20 cellular contexts compared by ENCODE assay signal in genomic region chr17:12068946-12069345, GRCh38.
"Had no signal": no experiment of that assay in that cellular context is flagged by ENCODE, and none has a peak within 500 bp of the region (broad histone marks: within the 10 kb centered on the region; RNA-seq: fewer than 3 reads in every experiment).

No MANE protein-coding gene starts in this region.

- H3K27ac ChIP-seq: colonic mucosa, gastroesophageal sphincter, lower lobe of right lung, neural progenitor cell, sigmoid colon, spleen, tibial nerve, VCaP had no signal

- H3K9ac ChIP-seq: neural progenitor cell had no signal

- H3K4me2 ChIP-seq: neural progenitor cell had no signal

- H3K4me3 ChIP-seq: colonic mucosa, gastroesophageal sphincter, lower lobe of right lung, neural progenitor cell, sigmoid colon, spleen, tibial nerve had no signal

- DNase-seq: activated CD4-positive, alpha-beta T cell treated with anti-CD3 and anti-CD28 coated beads, Interleukin-2, amount 10 ng/mL, durations not matched to agents 24 days and 14 days; activated CD8-positive, alpha-beta memory T cell treated with anti-CD3 and anti-CD28 coated beads, Interleukin-2, amount 10 ng/mL, durations not matched to agents 7 days and 5 days; activated CD8-positive, alpha-beta T cell treated with anti-CD3 and anti-CD28 coated beads for 36 hours; activated gamma-delta T cell; activated naive CD4-positive, alpha-beta T cell treated with anti-CD3 and anti-CD28 coated beads, Interleukin-2, amount 50 U/mL, for 16 hours; activated naive CD8-positive, alpha-beta T cell treated with anti-CD3 and anti-CD28 coated beads, Interleukin-2, amount 50 U/mL, for 24 hours; activated T-cell treated with anti-CD3 and anti-CD28 coated beads for 4 hours; colonic mucosa; endodermal cell; lower lobe of right lung; naive thymus-derived CD4-positive, alpha-beta T cell; retina; sigmoid colon; spleen; stimulated activated CD4-positive, alpha-beta T cell treated with anti-CD3 and anti-CD28 coated beads, Interleukin-4, amount 100 ng/mL, for 1 hour; stimulated activated naive CD4-positive, alpha-beta T cell treated with Interleukin-2 at 50 U/mL for 16 hours had no signal

- H3K9me3 ChIP-seq: colonic mucosa, gastroesophageal sphincter, lower lobe of right lung, sigmoid colon, tibial nerve had no signal

- H3K4me1 ChIP-seq: colonic mucosa, gastroesophageal sphincter, lower lobe of right lung, spleen had no signal

- H3K36me3 ChIP-seq: colonic mucosa, neural progenitor cell, sigmoid colon had no signal

- H3K27me3 ChIP-seq: colonic mucosa, gastroesophageal sphincter, neural progenitor cell, sigmoid colon, spleen, tibial nerve had no signal

- H2AFZ ChIP-seq: neural progenitor cell had no signal
